Comparison of ENCODE assay signal across 14 cellular contexts in genomic region chr12:130572553-130572952, GRCh38.
"Had no signal": no experiment of that assay in that cellular context is flagged by ENCODE, and none has a peak within 500 bp of the region (broad histone marks: within the 10 kb centered on the region; RNA-seq: fewer than 3 reads in every experiment).

No MANE protein-coding gene starts in this region.

- DNase-seq: activated CD4-positive, alpha-beta memory T cell treated with anti-CD3 and anti-CD28 coated beads, Interleukin-2, amount 10 ng/mL, durations not matched to agents 7 days and 5 days; activated gamma-delta T cell; activated naive CD8-positive, alpha-beta T cell treated with anti-CD3 and anti-CD28 coated beads, Interleukin-2, amount 10 ng/mL, durations not matched to agents 7 days and 5 days; activated T-cell treated with anti-CD3 and anti-CD28 coated beads, Interleukin-2, amount 50 U/mL, for 48 hours; aorta; glutamatergic neuron; left cardiac atrium; naive thymus-derived CD8-positive, alpha-beta T cell; stimulated activated CD4-positive, alpha-beta T cell treated with anti-CD3 and anti-CD28 coated beads, Interleukin-2, amount 100 ng/mL, for 48 hours; stimulated activated naive CD8-positive, alpha-beta T cell treated with anti-CD3 and anti-CD28 coated beads, Interleukin-15, Interleukin-2, amounts not matched to agents 100 U/mL and 50 U/mL, for 24 hours; upper lobe of right lung had no signal

- H3K27ac ChIP-seq: esophagus muscularis mucosa, suprapubic skin, upper lobe of right lung, VCaP had no signal

- H3K36me3 Mint-ChIP-seq: activated naive CD8-positive, alpha-beta T cell treated with anti-CD3 and anti-CD28 coated beads, Interleukin-2, amount 10 ng/mL, durations not matched to agents 7 days and 5 days; naive thymus-derived CD8-positive, alpha-beta T cell had no signal

- H3K4me3 ChIP-seq: esophagus muscularis mucosa, suprapubic skin, upper lobe of right lung had no signal

- ATAC-seq: left cardiac atrium; naive thymus-derived CD8-positive, alpha-beta T cell; stimulated activated naive CD8-positive, alpha-beta T cell treated with anti-CD3 and anti-CD28 coated beads, Interleukin-15, Interleukin-2, amounts not matched to agents 100 U/mL and 50 U/mL, for 24 hours; upper lobe of right lung had no signal

- H3K4me1 ChIP-seq: esophagus muscularis mucosa, suprapubic skin, upper lobe of right lung had no signal

- H3K9me3 Mint-ChIP-seq: activated naive CD8-positive, alpha-beta T cell treated with anti-CD3 and anti-CD28 coated beads, Interleukin-2, amount 10 ng/mL, durations not matched to agents 7 days and 5 days had no signal

- H3K27ac Mint-ChIP-seq: activated CD4-positive, alpha-beta memory T cell treated with anti-CD3 and anti-CD28 coated beads, Interleukin-2, amount 10 ng/mL, durations not matched to agents 7 days and 5 days; activated naive CD8-positive, alpha-beta T cell treated with anti-CD3 and anti-CD28 coated beads, Interleukin-2, amount 10 ng/mL, durations not matched to agents 7 days and 5 days; naive thymus-derived CD8-positive, alpha-beta T cell had no signal

- H3K4me3 Mint-ChIP-seq: activated CD4-positive, alpha-beta memory T cell treated with anti-CD3 and anti-CD28 coated beads, Interleukin-2, amount 10 ng/mL, durations not matched to agents 7 days and 5 days; activated naive CD8-positive, alpha-beta T cell treated with anti-CD3 and anti-CD28 coated beads, Interleukin-2, amount 10 ng/mL, durations not matched to agents 7 days and 5 days; naive thymus-derived CD8-positive, alpha-beta T cell had no signal

- H3K9me3 ChIP-seq: suprapubic skin, upper lobe of right lung had no signal

- H3K4me1 Mint-ChIP-seq: activated CD4-positive, alpha-beta memory T cell treated with anti-CD3 and anti-CD28 coated beads, Interleukin-2, amount 10 ng/mL, durations not matched to agents 7 days and 5 days; activated naive CD8-positive, alpha-beta T cell treated with anti-CD3 and anti-CD28 coated beads, Interleukin-2, amount 10 ng/mL, durations not matched to agents 7 days and 5 days had no signal

- H3K36me3 ChIP-seq: esophagus muscularis mucosa, suprapubic skin, upper lobe of right lung had no signal

- H3K27me3 Mint-ChIP-seq: activated CD4-positive, alpha-beta memory T cell treated with anti-CD3 and anti-CD28 coated beads, Interleukin-2, amount 10 ng/mL, durations not matched to agents 7 days and 5 days; activated naive CD8-positive, alpha-beta T cell treated with anti-CD3 and anti-CD28 coated beads, Interleukin-2, amount 10 ng/mL, durations not matched to agents 7 days and 5 days had no signal

- H3K27me3 ChIP-seq: esophagus muscularis mucosa, suprapubic skin, upper lobe of right lung had no signal
